Comparison of ENCODE assay signal across 24 cellular contexts in the genomic region with DNA sequence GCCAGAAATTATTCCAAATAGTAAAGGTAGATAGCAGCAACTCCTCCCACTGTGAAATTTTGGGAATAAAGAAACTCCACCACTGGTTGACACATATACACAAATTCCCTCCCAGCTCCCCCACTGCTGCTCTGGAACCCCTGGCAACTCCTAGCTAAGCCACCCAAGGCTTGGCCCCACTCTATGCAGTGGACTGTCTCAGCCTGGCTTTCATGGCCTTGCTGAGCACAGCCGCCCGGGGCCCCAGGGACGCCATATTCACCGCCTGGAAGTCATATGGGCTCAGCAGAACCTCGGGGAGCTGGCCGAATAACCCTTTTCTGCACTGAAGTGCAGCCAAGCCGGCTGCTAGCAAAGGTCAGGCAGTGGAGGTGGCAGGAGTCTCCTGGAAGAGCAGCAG. TPM values are rescaled to one million over a fixed set of nuclear protein-coding genes. Genes with fewer than 3 reads are reported as not detected.
A peak's percentile ranks its signal among the peaks of the same experiment; 100 is the strongest.
DNase-seq lines count a peak whose midpoint lies in the region; ATAC-seq, FAIRE-seq and TF ChIP-seq lines count a peak whose summit lies in the region.
"Had no signal": no experiment of that assay in that cellular context is flagged by ENCODE, and none has a peak within 500 bp of the region (broad histone marks: within the 10 kb centered on the region; RNA-seq: fewer than 3 reads in every experiment).

No MANE protein-coding gene starts in this region.

- no peak for DNase-seq in activated T-cell treated with anti-CD3 and anti-CD28 coated beads, Interleukin-2, amount 50 U/mL, for 72 hours
- no peak for DNase-seq in activated T-cell treated with anti-CD3 and anti-CD28 coated beads, Interleukin-2, amount 50 U/mL, for 4 hours
- no peak for DNase-seq in H9
- DNase-seq in K562 (ENCODE audit: extremely low read depth in 1 of 4, low spot score in 3 of 4) = no peak
- DNase-seq in neuronal stem cell (ENCODE audit: low spot score) = no peak
- no peak for DNase-seq in NCI-H2107 (lab: John Stamatoyannopoulos, UW)
- no peak for DNase-seq in NCI-H2196 treated with DMSO at 0.1 percent for 48 hours (lab: John Stamatoyannopoulos, UW; ENCODE audit: unreplicated experiment)
- DNase-seq: CD4-positive, CD25-positive, alpha-beta regulatory T cell; DMS53; GOT3; KG1; MG63; NCI-H1105 treated with DMSO at 0.1 percent for 48 hours; NCI-H146; NCI-H2029; NCI-H226; NCI-H510A; NCI-H69; Right ventricle myocardium superior; RPMI8226 had no signal

- peaks cover 1 to 42% of the 10 kb centered on the region in 2 donors for H3K36me3 Mint-ChIP-seq in activated T-cell treated with anti-CD3 and anti-CD28 coated beads, Interleukin-2, amount 50 U/mL, for 72 hours (ENCODE audit: insufficient read depth in 2 of 2)
- peaks cover 22% of the 10 kb centered on the region for H3K36me3 Mint-ChIP-seq in activated T-cell treated with anti-CD3 and anti-CD28 coated beads, Interleukin-2, amount 50 U/mL, for 4 hours (ENCODE audit: insufficient read depth)
- H3K36me3 Mint-ChIP-seq in H9 (ENCODE audit: insufficient read depth in 1 of 3, low read depth in 3 of 3) = peaks cover 33 to 72% (median 64%) of the 10 kb centered on the region in 3 experiments

- H2BK20ac ChIP-seq in H9 (ENCODE audit: low read depth, low read length, poor library complexity, severe bottlenecking) = no peak overlapping the region

- H3K4me2 ChIP-seq in H9 (ENCODE audit: insufficient read depth, insufficient read length, low read length) = no peak overlapping the region
- H3K4me2 ChIP-seq in K562 (ENCODE audit: insufficient read depth, low read length) = no peak overlapping the region
- no peak overlapping the region for H3K4me2 ChIP-seq in neuronal stem cell (ENCODE audit: insufficient read depth, low read length, poor library complexity, severe bottlenecking)
- H3K4me2 ChIP-seq: BLaER1 had no signal

- BruUV-seq in K562 (replicated peaks; lab: Mats Ljungman, UMichigan) = no TSS peak

- H4K8ac ChIP-seq in H9 (replicated peaks; ENCODE audit: insufficient read length, low read depth, low read length) = no peak overlapping the region
- H4K8ac ChIP-seq in neuronal stem cell (ENCODE audit: low read depth, low read length) = no peak overlapping the region

- H3K14ac ChIP-seq in H9 (ENCODE audit: insufficient read depth, low read length) (no peak overlapping the region), neuronal stem cell (ENCODE audit: low read length) (no peak overlapping the region)

- H2BK120ac ChIP-seq in H9 (ENCODE audit: low read depth, low read length, poor library complexity, severe bottlenecking) = no peak overlapping the region
- no peak overlapping the region for H2BK120ac ChIP-seq in neuronal stem cell (ENCODE audit: low read depth, low read length)

- H3K79me2 ChIP-seq in H9 (ENCODE audit: insufficient read depth, low read length) (no peaks in the 10 kb centered on the region), K562 (ENCODE audit: control insufficient read depth, insufficient read depth, low read length) (no peaks in the 10 kb centered on the region)

- no peaks in the 10 kb centered on the region for H3K27me3 ChIP-seq in H9 (ENCODE audit: insufficient read depth, low read length)
- H3K27me3 ChIP-seq in K562 (ENCODE audit: control insufficient read depth in 2 of 2, insufficient read depth in 2 of 2, low read length in 2 of 2) = no peaks in the 10 kb centered on the region
- H3K27me3 ChIP-seq in neuronal stem cell (ENCODE audit: control insufficient read depth in 3 of 3, insufficient read depth in 3 of 3, low read depth in 1 of 3, low read length in 3 of 3) = no peaks in the 10 kb centered on the region
- H3K27me3 ChIP-seq: BLaER1, MG63, SJSA1 had no signal

- H4K91ac ChIP-seq in H9 (ENCODE audit: insufficient read length, low read depth, low read length) (no peak overlapping the region), neuronal stem cell (ENCODE audit: low read depth, low read length, poor library complexity) (no peak overlapping the region)

- H3K23me2 ChIP-seq in H9 (ENCODE audit: insufficient read length, low read depth, low read length, poor library complexity, severe bottlenecking) = no peaks in the 10 kb centered on the region

- no peak for TF ChIP-seq CTCF in H9 (conservative IDR thresholded peaks at IDR 0.05)
- TF ChIP-seq CTCF in K562 (IDR thresholded peaks at IDR 0.05 in 2 of 3, conservative IDR thresholded peaks at IDR 0.05 in 1 of 3; ENCODE audit: insufficient read depth in 2 of 3, low read depth in 1 of 3, low read length in 3 of 3) = no peak

- TF ChIP-seq RAD21 in K562 (CRISPR knock-in tag; conservative IDR thresholded peaks at IDR 0.05 in 1 of 2, IDR thresholded peaks at IDR 0.05 in 1 of 2) = no peak

- no peak for FAIRE-seq in K562 (lab: Jason Lieb, UNC)
- FAIRE-seq: HTR-8/SVneo had no signal

- H3K4ac ChIP-seq in H9 (ENCODE audit: low read depth, low read length) (no peak overlapping the region), neuronal stem cell (ENCODE audit: low read length) (no peak overlapping the region)

- no CpG with 5 or more reads among the region's 7 CpGs for WGBS in H9 (ENCODE audit: extremely low coverage, insufficient read length, low lambda C conversion rate)
- WGBS in K562 (ENCODE audit: insufficient coverage, low coverage, missing lambda C conversion rate) = 90% methylated on average over 7 of the region's 7 CpGs
- WGBS in neuronal stem cell (ENCODE audit: extremely low coverage in 2 of 2, insufficient read length in 2 of 2, insufficient replicate concordance in 1 of 2), 2 donors = no CpG with 5 or more reads among the region's 7 CpGs

- H2AK5ac ChIP-seq in H9 (ENCODE audit: insufficient read length, low read length) (no peak overlapping the region), neuronal stem cell (ENCODE audit: low read depth, low read length) (no peak overlapping the region)

- CTCF ChIA-PET in K562 (lab: Yijun Ruan, JAX; ENCODE audit: low intra/inter-chr PET ratio) = interaction anchor here (0.5 to 0.6 kb wide), 2 partner anchors 43 to 64 kb away, joined by 4 read pairs; no protein-coding TSS in a partner anchor

- POLR2A ChIA-PET in K562 (lab: Yijun Ruan, JAX) = interaction anchor here (0.7 kb wide), 1 partner anchor 29 kb away, joined by 4 read pairs; no protein-coding TSS in a partner anchor

- H3K9ac ChIP-seq in H9 (ENCODE audit: extremely low read depth, insufficient read length, low read length) (no peak overlapping the region), K562 (ENCODE audit: insufficient read depth in 1 of 2, low read depth in 2 of 2, low read length in 2 of 2) (peak overlapping the region in 1 of 2 experiments; percentile 22; a peak in 1 of 4 replicates), neuronal stem cell (ENCODE audit: low read depth, low read length, poor library complexity) (no peak overlapping the region)
- H3K9ac ChIP-seq: BLaER1 had no signal

- peak overlapping the region; percentile 28 for H3K27ac Mint-ChIP-seq in activated T-cell treated with anti-CD3 and anti-CD28 coated beads, Interleukin-2, amount 50 U/mL, for 72 hours
- H3K27ac Mint-ChIP-seq in H9 = peak overlapping the region; percentile 70 to 83 (median 83); a peak in 3 of 7 replicates

- H3K9me3 Mint-ChIP-seq in activated T-cell treated with anti-CD3 and anti-CD28 coated beads, Interleukin-2, amount 50 U/mL, for 72 hours = no peaks in the 10 kb centered on the region
- H3K9me3 Mint-ChIP-seq in activated T-cell treated with anti-CD3 and anti-CD28 coated beads, Interleukin-2, amount 50 U/mL, for 4 hours = no peaks in the 10 kb centered on the region
- no peaks in the 10 kb centered on the region for H3K9me3 Mint-ChIP-seq in H9
- H3K9me3 Mint-ChIP-seq: CD4-positive, CD25-positive, alpha-beta regulatory T cell had no signal

- no peaks in the 10 kb centered on the region for H3K9me1 ChIP-seq in K562 (ENCODE audit: control insufficient read depth, insufficient read depth, low read length)

- no peak overlapping the region for H3K4me3 Mint-ChIP-seq in activated T-cell treated with anti-CD3 and anti-CD28 coated beads, Interleukin-2, amount 50 U/mL, for 72 hours
- no peak overlapping the region for H3K4me3 Mint-ChIP-seq in activated T-cell treated with anti-CD3 and anti-CD28 coated beads, Interleukin-2, amount 50 U/mL, for 4 hours
- H3K4me3 Mint-ChIP-seq in H9 = no peak overlapping the region
- H3K4me3 Mint-ChIP-seq: CD4-positive, CD25-positive, alpha-beta regulatory T cell had no signal

- H3K18ac ChIP-seq in H9 (ENCODE audit: insufficient read length, low read depth, low read length) (no peak overlapping the region), neuronal stem cell (ENCODE audit: low read length) (no peak overlapping the region)

- H2BK12ac ChIP-seq in H9 (ENCODE audit: insufficient read length, low read depth, low read length) = no peak overlapping the region
- peak overlapping the region; percentile 58 for H2BK12ac ChIP-seq in neuronal stem cell (ENCODE audit: low read length)

- TF ChIP-seq POLR2A in K562 (conservative IDR thresholded peaks at IDR 0.05) = no peak

- H4K20me1 ChIP-seq in H9 (ENCODE audit: control insufficient read depth, insufficient read depth, insufficient read length) = no peaks in the 10 kb centered on the region
- no peaks in the 10 kb centered on the region for H4K20me1 ChIP-seq in K562 (replicated peaks; ENCODE audit: control insufficient read depth, insufficient read depth, low read length)

- H3K27ac ChIP-seq in H9 (ENCODE audit: insufficient read length, low read depth, low read length) (no peak overlapping the region), K562 (ENCODE audit: extremely low read depth, low read depth, low read length) (no peak overlapping the region), neuronal stem cell (replicated peaks; ENCODE audit: low read length) (no peak overlapping the region)
- H3K27ac ChIP-seq: BLaER1, SJSA1 had no signal

- ATAC-seq in activated T-cell treated with anti-CD3 and anti-CD28 coated beads, Interleukin-2, amount 50 U/mL, for 72 hours (replicated peaks in 1 of 2) = no peak
- ATAC-seq in activated T-cell treated with anti-CD3 and anti-CD28 coated beads, Interleukin-2, amount 50 U/mL, for 4 hours = no peak
- ATAC-seq in K562 = peak; percentile 63
- no peak for ATAC-seq in esophagus mucosa

- in situ Hi-C loops in K562 (cut with MboI) = no loop called here

- peaks cover 72% of the 10 kb centered on the region for H3K36me3 ChIP-seq in K562 (ENCODE audit: control insufficient read depth, insufficient read depth, low read length)
- H3K36me3 ChIP-seq in neuronal stem cell (replicated peaks in 1 of 2; ENCODE audit: control insufficient read depth in 2 of 2, insufficient read depth in 2 of 2, low read length in 2 of 2) = peaks cover 13 to 94% of the 10 kb centered on the region in 2 donors

- H2BK15ac ChIP-seq in H9 (ENCODE audit: low read depth, low read length) (no peak overlapping the region), neuronal stem cell (ENCODE audit: low read length) (no peak overlapping the region)

- H3K4me1 Mint-ChIP-seq in activated T-cell treated with anti-CD3 and anti-CD28 coated beads, Interleukin-2, amount 50 U/mL, for 72 hours (ENCODE audit: low read depth) = no peaks in the 10 kb centered on the region
- H3K4me1 Mint-ChIP-seq in activated T-cell treated with anti-CD3 and anti-CD28 coated beads, Interleukin-2, amount 50 U/mL, for 4 hours (ENCODE audit: low read depth) = peaks cover 3% of the 10 kb centered on the region
- H3K4me1 Mint-ChIP-seq in H9 = no peaks in the 10 kb centered on the region

- no peak overlapping the region for H3K56ac ChIP-seq in H9 (ENCODE audit: insufficient read length, low read depth, low read length)

- intact Hi-C loops in K562 (cut with micrococcal nuclease) = no loop called here

- H3K27me3 Mint-ChIP-seq in activated T-cell treated with anti-CD3 and anti-CD28 coated beads, Interleukin-2, amount 50 U/mL, for 72 hours (ENCODE audit: low read depth) = no peaks in the 10 kb centered on the region
- H3K27me3 Mint-ChIP-seq in activated T-cell treated with anti-CD3 and anti-CD28 coated beads, Interleukin-2, amount 50 U/mL, for 4 hours (ENCODE audit: low read depth) = no peaks in the 10 kb centered on the region
- no peaks in the 10 kb centered on the region for H3K27me3 Mint-ChIP-seq in H9 (ENCODE audit: low read depth)
- H3K27me3 Mint-ChIP-seq: CD4-positive, CD25-positive, alpha-beta regulatory T cell had no signal

- no peak overlapping the region for H4K5ac ChIP-seq in H9 (ENCODE audit: insufficient read length, low read depth, low read length)

- no peak overlapping the region for H2AFZ ChIP-seq in H9 (ENCODE audit: low read length)
- H2AFZ ChIP-seq in K562 (ENCODE audit: low read depth, low read length) = no peak overlapping the region
- H2AFZ ChIP-seq in neuronal stem cell (ENCODE audit: low read length) = no peak overlapping the region

- H3K4me3 ChIP-seq in K562 (no peak overlapping the region), neuronal stem cell (ENCODE audit: low read length in 2 of 2) (peak overlapping the region in 1 of 2 donors; percentile 60)
- H3K4me3 ChIP-seq: BLaER1, MG63, SJSA1 had no signal

- H3K79me1 ChIP-seq in H9 (ENCODE audit: insufficient read depth, low read depth, low read length, poor library complexity, severe bottlenecking) (no peaks in the 10 kb centered on the region), neuronal stem cell (ENCODE audit: low read depth, low read length) (no peaks in the 10 kb centered on the region)

- H3T11ph ChIP-seq in H9 (ENCODE audit: low read length) = no peak overlapping the region

- H3K4me1 ChIP-seq in H9 (ENCODE audit: insufficient read depth, low read length) (no peaks in the 10 kb centered on the region), K562 (replicated peaks in 1 of 2; ENCODE audit: control insufficient read depth in 2 of 2, insufficient read depth in 2 of 2, low read length in 2 of 2) (no peaks in the 10 kb centered on the region), neuronal stem cell (ENCODE audit: control insufficient read depth in 2 of 2, insufficient read depth in 1 of 2, low read depth in 1 of 2, low read length in 2 of 2) (no peaks in the 10 kb centered on the region)
- H3K4me1 ChIP-seq: BLaER1, SJSA1 had no signal

- H3K9me3 ChIP-seq in H9 (ENCODE audit: control insufficient read depth, low read depth, low read length) = no peaks in the 10 kb centered on the region
- H3K9me3 ChIP-seq in K562 (replicated peaks; ENCODE audit: control insufficient read depth, insufficient read depth, low read depth, low read length) = no peaks in the 10 kb centered on the region
- no peaks in the 10 kb centered on the region for H3K9me3 ChIP-seq in neuronal stem cell (replicated peaks in 1 of 2; ENCODE audit: control insufficient read depth in 2 of 2, insufficient read depth in 1 of 2, low read depth in 1 of 2, low read length in 2 of 2)
- H3K9me3 ChIP-seq: BLaER1, MG63, SJSA1 had no signal

- no peak for TF ChIP-seq EP300 in K562 (IDR thresholded peaks at IDR 0.05; ENCODE audit: low read length)

- no peak overlapping the region for H2BK5ac ChIP-seq in H9 (ENCODE audit: insufficient read length, low read length)
- peak overlapping the region; percentile 90 for H2BK5ac ChIP-seq in neuronal stem cell (ENCODE audit: low read length)

- H3K23ac ChIP-seq in H9 (ENCODE audit: insufficient read length, low read depth, low read length) (no peak overlapping the region), neuronal stem cell (ENCODE audit: low read depth, low read length, poor library complexity) (no peak overlapping the region)

RNA-seq across cellular contexts. Expression of a gene that starts 15.4 kb away (rescaled TPM):
- 100 to 1,000 TPM; 127 to 128 TPM for total RNA-seq in activated T-cell treated with anti-CD3 and anti-CD28 coated beads, Interleukin-2, amount 50 U/mL, for 72 hours
- total RNA-seq in activated T-cell treated with anti-CD3 and anti-CD28 coated beads, Interleukin-2, amount 50 U/mL, for 4 hours = 100 to 1,000 TPM; 149 to 159 (median 159) TPM
- 121 and 136 TPM in 2 replicates for total RNA-seq in H9 (2021)
- total RNA-seq in K562 (2011; cell fraction: chromatin; rRNA removed; ENCODE audit: low replicate concordance) = 85.0 and 159 TPM in 2 replicates
- total RNA-seq in K562 (2011; cell fraction: nucleolus; rRNA removed) = 54.9 and 55.4 TPM in 2 replicates
- 63.6 and 66.9 TPM in 2 replicates for total RNA-seq in K562 (2011; cell fraction: nucleoplasm; rRNA removed)
- total RNA-seq in K562 (2014; rRNA removed) = 96.6 and 98.2 TPM in 2 replicates
- 135 and 160 TPM in 2 replicates for total RNA-seq in K562 (2014; rRNA removed; fragmentation: Illumina TruSeq; extraction: Trizol)
- 154 and 162 TPM in 2 replicates for total RNA-seq in K562 (2015; rRNA removed; fragmentation: Illumina TruSeq; extraction: Trizol)
- total RNA-seq in K562 (2021) = 116 and 118 TPM in 2 replicates
- 57.7 and 64.0 TPM in 2 replicates for polyA plus RNA-seq in K562 (2011; rRNA removed)
- 24.3 and 29.9 TPM in 2 replicates for polyA plus RNA-seq in K562 (2011; cell fraction: cytosol; rRNA removed)
- 26.5 and 31.5 TPM in 2 replicates for polyA plus RNA-seq in K562 (2011; cell fraction: nucleus; rRNA removed)
- 146 and 159 TPM in 2 replicates for polyA plus RNA-seq in K562 (2012)
- polyA plus RNA-seq in K562 (2014; fragmentation: Illumina TruSeq; extraction: Trizol) = 145 and 178 TPM in 2 replicates
- 100 to 1,000 TPM; 116 to 141 TPM for polyA plus RNA-seq in K562 (2014; fragmentation: Nextera tagmentation; extraction: Ambion mirVana)
- 99.9 and 124 TPM in 2 replicates for polyA plus RNA-seq in K562 (2014; rRNA removed)
- 26.5 and 35.5 TPM in 2 replicates for polyA minus RNA-seq in K562 (2011; rRNA and poly(A)+ RNA removed)
- polyA minus RNA-seq in K562 (2011; cell fraction: cytosol; rRNA and poly(A)+ RNA removed) = 15.4 and 17.8 TPM in 2 replicates
- polyA minus RNA-seq in K562 (2011; cell fraction: nucleus; rRNA and poly(A)+ RNA removed) = 34.7 and 56.6 TPM in 2 replicates
- 97.9 TPM for polyA plus RNA-seq in neuronal stem cell (2013, experiment 1 of 2)
- polyA plus RNA-seq in neuronal stem cell (2013, experiment 2 of 2) = 100 TPM
- 63.7 TPM for total RNA-seq in esophagus mucosa

RNA-seq across cellular contexts. Expression of a gene that starts 47.8 kb away (rescaled TPM):
- 100 to 1,000 TPM; 140 to 154 TPM for total RNA-seq in activated T-cell treated with anti-CD3 and anti-CD28 coated beads, Interleukin-2, amount 50 U/mL, for 72 hours
- 100 to 1,000 TPM; 154 to 173 (median 172) TPM for total RNA-seq in activated T-cell treated with anti-CD3 and anti-CD28 coated beads, Interleukin-2, amount 50 U/mL, for 4 hours
- 191 and 197 TPM in 2 replicates for total RNA-seq in H9 (2021)
- total RNA-seq in K562 (2011; cell fraction: chromatin; rRNA removed; ENCODE audit: low replicate concordance) = 63.5 and 133 TPM in 2 replicates
- total RNA-seq in K562 (2011; cell fraction: nucleolus; rRNA removed) = 96.9 and 106 TPM in 2 replicates
- 165 and 259 TPM in 2 replicates for total RNA-seq in K562 (2011; cell fraction: nucleoplasm; rRNA removed)
- total RNA-seq in K562 (2014; rRNA removed) = 136 and 154 TPM in 2 replicates
- total RNA-seq in K562 (2014; rRNA removed; fragmentation: Illumina TruSeq; extraction: Trizol) = 165 and 211 TPM in 2 replicates
- total RNA-seq in K562 (2015; rRNA removed; fragmentation: Illumina TruSeq; extraction: Trizol) = 124 and 131 TPM in 2 replicates
- total RNA-seq in K562 (2021) = 222 and 252 TPM in 2 replicates
- 334 and 469 TPM in 2 replicates for polyA plus RNA-seq in K562 (2011; rRNA removed)
- polyA plus RNA-seq in K562 (2011; cell fraction: cytosol; rRNA removed) = 47.6 and 124 TPM in 2 replicates
- 46.1 and 107 TPM in 2 replicates for polyA plus RNA-seq in K562 (2011; cell fraction: nucleus; rRNA removed)
- polyA plus RNA-seq in K562 (2012) = 197 and 293 TPM in 2 replicates
- 231 and 254 TPM in 2 replicates for polyA plus RNA-seq in K562 (2014; fragmentation: Illumina TruSeq; extraction: Trizol)
- polyA plus RNA-seq in K562 (2014; fragmentation: Nextera tagmentation; extraction: Ambion mirVana) = 100 to 1,000 TPM in 1 of 2 experiments, 10 to 100 TPM in 1; 70.6 to 102 TPM
- 159 and 165 TPM in 2 replicates for polyA plus RNA-seq in K562 (2014; rRNA removed)
- 154 and 231 TPM in 2 replicates for polyA minus RNA-seq in K562 (2011; rRNA and poly(A)+ RNA removed)
- polyA minus RNA-seq in K562 (2011; cell fraction: cytosol; rRNA and poly(A)+ RNA removed) = 110 and 119 TPM in 2 replicates
- polyA minus RNA-seq in K562 (2011; cell fraction: nucleus; rRNA and poly(A)+ RNA removed) = 35.9 and 64.5 TPM in 2 replicates
- polyA plus RNA-seq in neuronal stem cell (2013, experiment 1 of 2) = 152 TPM
- 156 TPM for polyA plus RNA-seq in neuronal stem cell (2013, experiment 2 of 2)
- 102 TPM for total RNA-seq in esophagus mucosa
